In genomic region chr10:26733750-26734568, GRCh38 we compare ENCODE assay signal across 1 cellular context.
A peak's percentile ranks its signal among the peaks of the same experiment; 100 is the strongest.
TF ChIP-seq lines count a peak whose summit lies in the region.

No MANE protein-coding gene starts in this region.

TF ChIP-seq in HepG2, 621 proteins besides CTCF, POLR2A, EP300 and RAD21 (continued from another document and continues in another):
- TF ChIP-seq SP5 (CRISPR knock-in tag; IDR thresholded peaks at IDR 0.05; ENCODE audit: borderline replicate concordance, low read depth) (peak; percentile 20; the same call in 1 of the 2 replicates), ZNF766 (CRISPR knock-in tag; IDR thresholded peaks at IDR 0.05; ENCODE audit: borderline replicate concordance) (no peak), KLF11 (CRISPR knock-in tag; IDR thresholded peaks at IDR 0.05) (no peak), EHMT2 (IDR thresholded peaks at IDR 0.05; ENCODE audit: borderline replicate concordance, low read depth, low read length) (0 out of 2 replicates have a peak, but pooled peaks have one; percentile 33), SNRNP70 (IDR thresholded peaks at IDR 0.05; ENCODE audit: low read depth, low read length) (no peak), ZNF331 (CRISPR knock-in tag; IDR thresholded peaks at IDR 0.05) (peak; percentile 91; the same call in 1 of the 2 replicates), NFE2L1 (CRISPR knock-in tag; IDR thresholded peaks at IDR 0.05; ENCODE audit: borderline replicate concordance) (no peak), ATF7-NPFF (CRISPR knock-in tag; IDR thresholded peaks at IDR 0.05; ENCODE audit: low read depth) (no peak), BRF2 (CRISPR knock-in tag; IDR thresholded peaks at IDR 0.05) (no peak; the same call in 1 of the 2 replicates), ZNF335 (CRISPR knock-in tag; IDR thresholded peaks at IDR 0.05) (no peak), ZNF83 (CRISPR knock-in tag; IDR thresholded peaks at IDR 0.05; ENCODE audit: borderline replicate concordance) (no peak), ZKSCAN1 (IDR thresholded peaks at IDR 0.05; ENCODE audit: low read length) (peak; percentile 61; the same call in 1 of the 2 replicates), ZNF543 (CRISPR knock-in tag; IDR thresholded peaks at IDR 0.05) (no peak), KLF6 (CRISPR knock-in tag; IDR thresholded peaks at IDR 0.05) (no peak), MAFG (CRISPR knock-in tag; IDR thresholded peaks at IDR 0.05) (no peak), PPARG (CRISPR knock-in tag; conservative IDR thresholded peaks at IDR 0.05) (no peak), GRHL1 (CRISPR knock-in tag; conservative IDR thresholded peaks at IDR 0.05) (no peak), ZNF232 (CRISPR knock-in tag; IDR thresholded peaks at IDR 0.05; ENCODE audit: borderline replicate concordance) (peak; percentile 74; the same call in 1 of the 2 replicates), ZUFSP (CRISPR knock-in tag; IDR thresholded peaks at IDR 0.05; ENCODE audit: borderline replicate concordance) (no peak), ZNF567 (CRISPR knock-in tag; IDR thresholded peaks at IDR 0.05; ENCODE audit: borderline replicate concordance) (no peak), ZNF12 (CRISPR knock-in tag; IDR thresholded peaks at IDR 0.05) (peak; percentile 71; the same call in 1 of the 2 replicates), ZFY (CRISPR knock-in tag; IDR thresholded peaks at IDR 0.05) (peak; percentile 53; the same call in 1 of the 2 replicates), ATAD3A (CRISPR knock-in tag; IDR thresholded peaks at IDR 0.05) (no peak), ZNF260 (CRISPR knock-in tag; IDR thresholded peaks at IDR 0.05; ENCODE audit: borderline replicate concordance, low read depth) (no peak), RBM22 (optimal IDR thresholded peaks at IDR 0.05; ENCODE audit: low read length) (peak; percentile 66), ZFX (CRISPR knock-in tag; IDR thresholded peaks at IDR 0.05; ENCODE audit: low read depth) (peak; percentile 56; the same call in 1 of the 2 replicates), DRAP1 (CRISPR knock-in tag; IDR thresholded peaks at IDR 0.05) (peak; percentile 60; the same call in 1 of the 2 replicates), ZFP62 (CRISPR knock-in tag; IDR thresholded peaks at IDR 0.05) (no peak), CREBL2 (CRISPR knock-in tag; IDR thresholded peaks at IDR 0.05; ENCODE audit: borderline replicate concordance) (no peak), RXRA (CRISPR knock-in tag; IDR thresholded peaks at IDR 0.05) (peak; percentile 88; the same call in 1 of the 2 replicates), ZNF432 (CRISPR knock-in tag; IDR thresholded peaks at IDR 0.05; ENCODE audit: borderline replicate concordance) (no peak), RELA (CRISPR knock-in tag; IDR thresholded peaks at IDR 0.05) (no peak), ZNF549 (CRISPR knock-in tag; IDR thresholded peaks at IDR 0.05) (peak; percentile 43; the same call in 1 of the 2 replicates), IRF9 (CRISPR knock-in tag; IDR thresholded peaks at IDR 0.05; ENCODE audit: borderline replicate concordance) (peak; percentile 78), MEIS1 (CRISPR knock-in tag; IDR thresholded peaks at IDR 0.05; ENCODE audit: borderline replicate concordance) (no peak; the same call in 1 of the 2 replicates), CERS6 (CRISPR knock-in tag; IDR thresholded peaks at IDR 0.05) (no peak), ZNF761 (CRISPR knock-in tag; conservative IDR thresholded peaks at IDR 0.05) (0 out of 2 replicates have a peak, but pooled peaks have one; percentile 23), ATF4 (CRISPR knock-in tag; IDR thresholded peaks at IDR 0.05) (no peak)
- TF ChIP-seq, protein P1, sequence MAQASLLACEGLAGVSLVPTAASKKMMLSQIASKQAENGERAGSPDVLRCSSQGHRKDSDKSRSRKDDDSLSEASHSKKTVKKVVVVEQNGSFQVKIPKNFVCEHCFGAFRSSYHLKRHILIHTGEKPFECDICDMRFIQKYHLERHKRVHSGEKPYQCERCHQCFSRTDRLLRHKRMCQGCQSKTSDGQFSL (CRISPR knock-in tag; IDR thresholded peaks at IDR 0.05), result no peak
- TF ChIP-seq, protein P2, sequence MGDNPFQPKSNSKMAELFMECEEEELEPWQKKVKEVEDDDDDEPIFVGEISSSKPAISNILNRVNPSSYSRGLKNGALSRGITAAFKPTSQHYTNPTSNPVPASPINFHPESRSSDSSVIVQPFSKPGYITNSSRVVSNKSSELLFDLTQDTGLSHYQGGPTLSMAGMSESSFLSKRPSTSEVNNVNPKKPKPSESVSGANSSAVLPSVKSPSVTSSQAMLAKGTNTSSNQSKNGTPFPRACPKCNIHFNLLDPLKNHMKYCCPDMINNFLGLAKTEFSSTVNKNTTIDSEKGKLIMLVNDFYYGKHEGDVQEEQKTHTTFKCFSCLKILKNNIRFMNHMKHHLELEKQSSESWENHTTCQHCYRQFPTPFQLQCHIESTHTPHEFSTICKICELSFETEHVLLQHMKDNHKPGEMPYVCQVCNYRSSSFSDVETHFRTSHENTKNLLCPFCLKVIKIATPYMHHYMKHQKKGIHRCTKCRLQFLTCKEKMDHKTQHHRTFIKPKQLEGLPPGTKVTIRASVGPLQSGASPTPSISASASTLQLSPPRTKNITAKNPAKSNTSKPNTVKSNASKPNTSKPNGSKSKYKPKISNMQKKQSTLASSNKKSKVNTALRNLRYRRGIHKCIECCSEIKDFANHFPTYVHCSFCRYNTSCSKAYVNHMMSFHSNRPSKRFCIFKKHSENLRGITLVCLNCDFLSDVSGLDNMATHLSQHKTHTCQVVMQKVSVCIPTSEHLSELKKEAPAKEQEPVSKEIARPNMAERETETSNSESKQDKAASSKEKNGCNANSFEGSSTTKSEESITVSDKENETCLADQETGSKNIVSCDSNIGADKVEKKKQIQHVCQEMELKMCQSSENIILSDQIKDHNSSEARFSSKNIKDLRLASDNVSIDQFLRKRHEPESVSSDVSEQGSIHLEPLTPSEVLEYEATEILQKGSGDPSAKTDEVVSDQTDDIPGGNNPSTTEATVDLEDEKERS (CRISPR knock-in tag; IDR thresholded peaks at IDR 0.05), result no peak
- TF ChIP-seq, protein P3, sequence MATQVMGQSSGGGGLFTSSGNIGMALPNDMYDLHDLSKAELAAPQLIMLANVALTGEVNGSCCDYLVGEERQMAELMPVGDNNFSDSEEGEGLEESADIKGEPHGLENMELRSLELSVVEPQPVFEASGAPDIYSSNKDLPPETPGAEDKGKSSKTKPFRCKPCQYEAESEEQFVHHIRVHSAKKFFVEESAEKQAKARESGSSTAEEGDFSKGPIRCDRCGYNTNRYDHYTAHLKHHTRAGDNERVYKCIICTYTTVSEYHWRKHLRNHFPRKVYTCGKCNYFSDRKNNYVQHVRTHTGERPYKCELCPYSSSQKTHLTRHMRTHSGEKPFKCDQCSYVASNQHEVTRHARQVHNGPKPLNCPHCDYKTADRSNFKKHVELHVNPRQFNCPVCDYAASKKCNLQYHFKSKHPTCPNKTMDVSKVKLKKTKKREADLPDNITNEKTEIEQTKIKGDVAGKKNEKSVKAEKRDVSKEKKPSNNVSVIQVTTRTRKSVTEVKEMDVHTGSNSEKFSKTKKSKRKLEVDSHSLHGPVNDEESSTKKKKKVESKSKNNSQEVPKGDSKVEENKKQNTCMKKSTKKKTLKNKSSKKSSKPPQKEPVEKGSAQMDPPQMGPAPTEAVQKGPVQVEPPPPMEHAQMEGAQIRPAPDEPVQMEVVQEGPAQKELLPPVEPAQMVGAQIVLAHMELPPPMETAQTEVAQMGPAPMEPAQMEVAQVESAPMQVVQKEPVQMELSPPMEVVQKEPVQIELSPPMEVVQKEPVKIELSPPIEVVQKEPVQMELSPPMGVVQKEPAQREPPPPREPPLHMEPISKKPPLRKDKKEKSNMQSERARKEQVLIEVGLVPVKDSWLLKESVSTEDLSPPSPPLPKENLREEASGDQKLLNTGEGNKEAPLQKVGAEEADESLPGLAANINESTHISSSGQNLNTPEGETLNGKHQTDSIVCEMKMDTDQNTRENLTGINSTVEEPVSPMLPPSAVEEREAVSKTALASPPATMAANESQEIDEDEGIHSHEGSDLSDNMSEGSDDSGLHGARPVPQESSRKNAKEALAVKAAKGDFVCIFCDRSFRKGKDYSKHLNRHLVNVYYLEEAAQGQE (IDR thresholded peaks at IDR 0.05; ENCODE audit: borderline replicate concordance in 1 of 2, low read depth in 1 of 2, low read length in 2 of 2), result peak in 1 of 2 experiments; percentile 61; a peak in 1 of 4 replicates
- TF ChIP-seq, protein P4, sequence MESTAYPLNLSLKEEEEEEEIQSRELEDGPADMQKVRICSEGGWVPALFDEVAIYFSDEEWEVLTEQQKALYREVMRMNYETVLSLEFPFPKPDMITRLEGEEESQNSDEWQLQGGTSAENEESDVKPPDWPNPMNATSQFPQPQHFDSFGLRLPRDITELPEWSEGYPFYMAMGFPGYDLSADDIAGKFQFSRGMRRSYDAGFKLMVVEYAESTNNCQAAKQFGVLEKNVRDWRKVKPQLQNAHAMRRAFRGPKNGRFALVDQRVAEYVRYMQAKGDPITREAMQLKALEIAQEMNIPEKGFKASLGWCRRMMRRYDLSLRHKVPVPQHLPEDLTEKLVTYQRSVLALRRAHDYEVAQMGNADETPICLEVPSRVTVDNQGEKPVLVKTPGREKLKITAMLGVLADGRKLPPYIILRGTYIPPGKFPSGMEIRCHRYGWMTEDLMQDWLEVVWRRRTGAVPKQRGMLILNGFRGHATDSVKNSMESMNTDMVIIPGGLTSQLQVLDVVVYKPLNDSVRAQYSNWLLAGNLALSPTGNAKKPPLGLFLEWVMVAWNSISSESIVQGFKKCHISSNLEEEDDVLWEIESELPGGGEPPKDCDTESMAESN (CRISPR knock-in tag; conservative IDR thresholded peaks at IDR 0.05), result no peak
